8 cellular contexts compared by ENCODE assay signal in the genomic region with DNA sequence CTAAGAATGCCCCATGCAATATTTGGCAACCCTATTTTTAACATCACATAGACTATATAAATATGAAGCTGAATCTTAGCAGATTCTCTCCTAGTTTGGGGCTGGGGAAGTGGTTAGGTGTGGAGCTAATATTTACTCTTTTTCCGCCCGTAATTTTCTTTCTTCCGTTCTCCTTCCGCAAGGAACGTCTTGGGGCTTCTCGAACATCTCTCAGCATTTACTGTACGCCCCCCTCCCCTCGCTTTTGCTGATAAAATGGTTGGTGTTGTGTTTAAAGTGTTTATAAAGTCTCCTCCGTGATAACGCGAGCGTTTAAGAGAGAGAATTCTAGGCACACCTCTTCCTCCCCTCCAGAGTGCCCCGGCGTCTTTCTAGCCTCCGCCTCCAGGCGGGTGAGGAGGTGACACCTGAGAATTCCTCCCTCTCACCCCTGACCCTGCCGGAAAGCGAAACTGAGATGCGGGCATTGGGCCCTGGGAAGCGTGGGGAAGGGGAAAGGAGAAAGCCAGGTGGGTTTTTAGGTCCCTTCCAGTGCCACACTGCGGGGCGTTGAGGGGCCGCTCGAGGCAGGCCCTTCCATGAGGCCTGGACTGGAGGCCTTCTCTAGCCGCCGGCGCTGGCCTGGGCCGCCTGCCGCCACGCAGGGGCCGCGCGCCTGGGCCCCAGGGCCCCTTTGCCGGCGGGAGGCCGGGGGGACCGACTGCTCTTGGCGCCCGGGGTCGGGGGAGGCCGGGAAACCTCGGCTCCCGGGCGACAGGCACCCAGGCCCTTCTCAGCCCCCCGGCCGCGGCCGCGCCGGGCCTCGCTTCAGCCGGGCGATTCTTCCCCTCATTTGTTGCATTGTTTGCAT.
A peak's percentile ranks its signal among the peaks of the same experiment; 100 is the strongest.
DNase-seq lines count a peak whose midpoint lies in the region; ATAC-seq and TF ChIP-seq lines count a peak whose summit lies in the region.
"Not testable (repeated sequence)": the region's sequence is repeated elsewhere in the genome, so short reads cannot be mapped to it uniquely, and the experiment has no call there.

No MANE protein-coding gene starts in this region.

- not testable (repeated sequence) for H3K27me3 Mint-ChIP-seq in stimulated activated memory B cell treated with anti-CD40 and anti-IgM and Interleukin-4, amounts not matched to agents 10 μg/mL and 1 μg/mL and 100 μg/mL, for 72 hours

- intact Hi-C loops in OCI-LY7 (cut with micrococcal nuclease; ENCODE audit: unreplicated experiment) = loop anchor here (2.0 to 10.0 kb wide), 3 partner anchors 64 to 840 kb away; partner anchors contain the start of genes PSMD14 and TANK

- not testable (repeated sequence) for H3K9me2 ChIP-seq in OCI-LY7 (ENCODE audit: insufficient read depth, low read length)

- POLR2A ChIA-PET in OCI-LY7 (lab: Charles Lee) = interaction anchor here (0.9 to 6.5 kb wide), 9 partner anchors 7 to 91 kb away, joined by 3 to 76 read pairs (median 5); partner anchors contain the start of gene PSMD14

- TF ChIP-seq CTCF in GM12864 (IDR thresholded peaks at IDR 0.05; ENCODE audit: low read depth, low read length, missing control alignments); OCI-LY7 (conservative IDR thresholded peaks at IDR 0.05; ENCODE audit: low read length): not testable (repeated sequence)

- peak overlapping the region; percentile 85 for H3K4me2 ChIP-seq in OCI-LY7 (ENCODE audit: low read length)

- not testable (repeated sequence) for BruUV-seq in OCI-LY7 (replicated peaks; lab: Mats Ljungman, UMichigan)

- DNase-seq in GM12864 (ENCODE audit: low read depth) = peak; percentile 59
- DNase-seq in OCI-LY7 (ENCODE audit: low spot score) = peak; percentile 86
- DNase-seq in activated CD8-positive, alpha-beta memory T cell treated with anti-CD3 and anti-CD28 coated beads, Interleukin-2, amount 50 U/mL, for 4 hours = peak; percentile 65
- DNase-seq in effector CD8-positive, alpha-beta T cell (lab: John Stamatoyannopoulos, UW) = peak; percentile 54

- CTCF ChIA-PET in OCI-LY7 (lab: Charles Lee; ENCODE audit: unreplicated experiment) = interaction anchor here (1.4 to 1.9 kb wide), 2 partner anchors 9 to 20 kb away, joined by 3 to 4 read pairs; no protein-coding TSS in a partner anchor

- H3K27ac Mint-ChIP-seq in stimulated activated memory B cell treated with anti-CD40 and anti-IgM and Interleukin-4, amounts not matched to agents 10 μg/mL and 1 μg/mL and 100 μg/mL, for 72 hours = peak overlapping the region; percentile 90

- H3K4me1 ChIP-seq in OCI-LY7 (ENCODE audit: insufficient read depth, low read length, poor library complexity, severe bottlenecking) = peaks cover 47% of the 10 kb centered on the region
- not testable (repeated sequence) for H3K4me1 ChIP-seq in mesodermal cell (ENCODE audit: control insufficient read depth, insufficient read depth, low read length, poor library complexity, severe bottlenecking)

- H4K20me1 ChIP-seq in OCI-LY7 (ENCODE audit: insufficient read depth, low read length) = not testable (repeated sequence)

- not testable (repeated sequence) for H3K36me3 ChIP-seq in OCI-LY7 (ENCODE audit: insufficient read depth, low read length); mesodermal cell (ENCODE audit: control insufficient read depth, insufficient read depth, low read length)

- H3K79me2 ChIP-seq in OCI-LY7 (ENCODE audit: insufficient read depth, low read depth, low read length) = peaks cover 16% of the 10 kb centered on the region; the same call in 1 of the 2 replicates

- WGBS in mesodermal cell (ENCODE audit: insufficient coverage in 2 of 2), 2 experiments = 10 to 25% methylated on average over 4 to 12 of the region's 53 CpGs

- not testable (repeated sequence) for H3K9me3 ChIP-seq in OCI-LY7 (ENCODE audit: low read length); mesodermal cell (ENCODE audit: control insufficient read depth, low read length)

- H3K36me3 Mint-ChIP-seq in stimulated activated memory B cell treated with anti-CD40 and anti-IgM and Interleukin-4, amounts not matched to agents 10 μg/mL and 1 μg/mL and 100 μg/mL, for 72 hours = not testable (repeated sequence)

- peak; percentile 88 for ATAC-seq in GM21515 (IDR thresholded peaks at IDR 0.05; ENCODE audit: unreplicated experiment)
- ATAC-seq in HG03378 (IDR thresholded peaks at IDR 0.05; ENCODE audit: unreplicated experiment) = peak; percentile 74
- peak; percentile 95 for ATAC-seq in stimulated activated memory B cell treated with anti-CD40 and anti-IgM and Interleukin-4, amounts not matched to agents 10 μg/mL and 1 μg/mL and 100 μg/mL, for 72 hours

- H3K4me3 Mint-ChIP-seq in stimulated activated memory B cell treated with anti-CD40 and anti-IgM and Interleukin-4, amounts not matched to agents 10 μg/mL and 1 μg/mL and 100 μg/mL, for 72 hours = peak overlapping the region; percentile 91

- H3K4me1 Mint-ChIP-seq in stimulated activated memory B cell treated with anti-CD40 and anti-IgM and Interleukin-4, amounts not matched to agents 10 μg/mL and 1 μg/mL and 100 μg/mL, for 72 hours = peaks cover 53% of the 10 kb centered on the region

- H3K4me3 ChIP-seq in GM12864 (ENCODE audit: low read depth, low read length) (peak overlapping the region; percentile 57), OCI-LY7 (ENCODE audit: low read depth, low read length, poor library complexity, severe bottlenecking) (peak overlapping the region; percentile 73), mesodermal cell (ENCODE audit: extremely low read depth, insufficient read depth, low read length, poor library complexity, severe bottlenecking) (peak overlapping the region; percentile 21)

- H3K27ac ChIP-seq in OCI-LY7 (ENCODE audit: low read depth, low read length, poor library complexity, severe bottlenecking) = peak overlapping the region; percentile 65
- H3K27ac ChIP-seq in mesodermal cell (ENCODE audit: low read depth, low read length, severe bottlenecking) = peak overlapping the region; percentile 11

- not testable (repeated sequence) for H3K9me3 Mint-ChIP-seq in stimulated activated memory B cell treated with anti-CD40 and anti-IgM and Interleukin-4, amounts not matched to agents 10 μg/mL and 1 μg/mL and 100 μg/mL, for 72 hours

- peak overlapping the region; percentile 83; the same call in 1 of the 2 replicates for H2AFZ ChIP-seq in OCI-LY7 (ENCODE audit: low read length)

Comparison
In these comparisons a context has a peak if more than half of its experiments do, and no peak if none do; other contexts are left out.
1. Peak in every context shown above with its lines: DNase-seq, ATAC-seq, H3K4me3 ChIP-seq and H3K27ac ChIP-seq.
2. H3K4me3 ChIP-seq: peak in every context shown above with its lines; median percentile 73 in OCI-LY7; 57 in GM12864; 21 in mesodermal cell.